Comparison of ENCODE assay signal across 10 cellular contexts in the genomic region with DNA sequence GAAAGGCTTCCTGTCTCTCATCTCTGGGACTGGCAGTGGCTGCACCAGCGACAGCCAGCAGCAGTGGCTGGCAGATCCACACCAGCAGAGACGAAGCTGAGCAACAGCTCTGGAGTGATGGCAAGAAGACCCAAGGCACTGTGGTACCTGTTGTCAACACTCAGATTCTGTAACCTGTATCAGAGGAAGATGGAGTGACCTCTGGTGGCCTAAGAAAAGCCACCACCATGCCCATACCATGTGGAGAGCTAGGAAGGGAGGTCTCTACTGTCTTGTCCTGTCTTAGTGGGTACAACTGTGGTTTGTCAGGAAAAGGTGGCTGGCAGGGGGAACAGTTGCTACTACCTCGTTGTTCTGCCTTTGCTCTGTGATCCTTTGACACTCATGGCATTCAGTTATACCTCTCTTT. TPM values are rescaled to one million over a fixed set of nuclear protein-coding genes. Genes with fewer than 3 reads are reported as not detected.
A peak's percentile ranks its signal among the peaks of the same experiment; 100 is the strongest.
DNase-seq lines count a peak whose midpoint lies in the region; ATAC-seq and TF ChIP-seq lines count a peak whose summit lies in the region.
"Had no signal": no experiment of that assay in that cellular context is flagged by ENCODE, and none has a peak within 500 bp of the region (broad histone marks: within the 10 kb centered on the region; RNA-seq: fewer than 3 reads in every experiment).

No MANE protein-coding gene starts in this region.

- H3K27me3 Mint-ChIP-seq in activated T-helper 2 cell treated with anti-CD3 and anti-CD28 coated beads, Interferon-gamma antibody, Interleukin-2, Interleukin-4, amounts not matched to agents 10 μg/mL and 5 μg/mL and 100 μg/mL, durations not matched to agents 14 hours and 24 hours and 36 hours (ENCODE audit: low read depth), result no peaks in the 10 kb centered on the region

- peak; percentile 11 for DNase-seq in Ammon's horn (ENCODE audit: low spot score)
- DNase-seq in GM10248 (ENCODE audit: extremely low spot score), result peak; percentile 34
- DNase-seq in PC-3, result peak; percentile 38
- no peak for DNase-seq in midbrain (lab: John Stamatoyannopoulos, UW)
- DNase-seq in COR-L47 (lab: John Stamatoyannopoulos, UW), result no peak
- no peak for DNase-seq in activated T-helper 2 cell treated with anti-CD3 and anti-CD28 coated beads, Interferon-gamma antibody, Interleukin-2, Interleukin-4, amounts not matched to agents 10 μg/mL and 5 μg/mL and 100 μg/mL, durations not matched to agents 14 hours and 24 hours and 36 hours (ENCODE audit: low spot score)
- DNase-seq: EL, NCI-H1092 treated with DMSO at 0.1 percent for 48 hours had no signal

- intact Hi-C loops in PC-3 (cut with micrococcal nuclease), result no loop called here
- intact Hi-C loops in activated T-helper 2 cell treated with anti-CD3 and anti-CD28 coated beads, Interferon-gamma antibody, Interleukin-2, Interleukin-4, amounts not matched to agents 10 μg/mL and 5 μg/mL and 100 μg/mL, durations not matched to agents 14 hours and 24 hours and 36 hours (cut with micrococcal nuclease), result no loop called here

- TF ChIP-seq CTCF in GM10248 (IDR thresholded peaks at IDR 0.05; ENCODE audit: control extremely low read depth, extremely low read depth, low read depth, missing control alignments), result peak; percentile 40
- peak; percentile 48 for TF ChIP-seq CTCF in PC-3 (conservative IDR thresholded peaks at IDR 0.05; ENCODE audit: low read depth, low read length)

- no peaks in the 10 kb centered on the region for H3K36me3 Mint-ChIP-seq in activated T-helper 2 cell treated with anti-CD3 and anti-CD28 coated beads, Interferon-gamma antibody, Interleukin-2, Interleukin-4, amounts not matched to agents 10 μg/mL and 5 μg/mL and 100 μg/mL, durations not matched to agents 14 hours and 24 hours and 36 hours (ENCODE audit: low read depth)

- H3K27ac Mint-ChIP-seq in activated T-helper 2 cell treated with anti-CD3 and anti-CD28 coated beads, Interferon-gamma antibody, Interleukin-2, Interleukin-4, amounts not matched to agents 10 μg/mL and 5 μg/mL and 100 μg/mL, durations not matched to agents 14 hours and 24 hours and 36 hours, result no peak overlapping the region

- no peak overlapping the region for H3K27ac ChIP-seq in PC-3 (ENCODE audit: low read length)

- H3K9me3 Mint-ChIP-seq in activated T-helper 2 cell treated with anti-CD3 and anti-CD28 coated beads, Interferon-gamma antibody, Interleukin-2, Interleukin-4, amounts not matched to agents 10 μg/mL and 5 μg/mL and 100 μg/mL, durations not matched to agents 14 hours and 24 hours and 36 hours, result no peaks in the 10 kb centered on the region

- H4K20me1 ChIP-seq in PC-3 (ENCODE audit: low read length), result no peaks in the 10 kb centered on the region

- CTCF ChIA-PET in GM10248 (lab: Yijun Ruan, JAX) (interaction anchor here (0.8 to 1.1 kb wide), 2 partner anchors 76 to 145 kb away, joined by 3 read pairs; no protein-coding TSS in a partner anchor), PC-3 (lab: Charles Lee) (interaction anchor here (0.6 kb wide), 1 partner anchor 95 kb away, joined by 5 read pairs; no protein-coding TSS in a partner anchor)

- no TSS peak for BruUV-seq in PC-3 (replicated peaks; lab: Mats Ljungman, UMichigan)

- H3K4me1 ChIP-seq in PC-3 (ENCODE audit: insufficient read depth, low read length), result peaks cover 21% of the 10 kb centered on the region

- no peaks in the 10 kb centered on the region for H3K79me2 ChIP-seq in PC-3 (ENCODE audit: low read length)

- H3K4me2 ChIP-seq in PC-3 (ENCODE audit: low read length), result no peak overlapping the region

- H3K4me3 ChIP-seq in PC-3 (ENCODE audit: low read length), result no peak overlapping the region

- H2AFZ ChIP-seq in PC-3 (ENCODE audit: low read length), result no peak overlapping the region

- H3K36me3 ChIP-seq in PC-3 (ENCODE audit: low read depth, low read length), result no peaks in the 10 kb centered on the region

- no peaks in the 10 kb centered on the region for H3K9me2 ChIP-seq in PC-3 (replicated peaks; ENCODE audit: low read length)

- no peak overlapping the region for H3K4me3 Mint-ChIP-seq in activated T-helper 2 cell treated with anti-CD3 and anti-CD28 coated beads, Interferon-gamma antibody, Interleukin-2, Interleukin-4, amounts not matched to agents 10 μg/mL and 5 μg/mL and 100 μg/mL, durations not matched to agents 14 hours and 24 hours and 36 hours (ENCODE audit: low read depth)

- no peak overlapping the region for H3K9ac ChIP-seq in PC-3 (ENCODE audit: low read length)

- H3K4me1 Mint-ChIP-seq in activated T-helper 2 cell treated with anti-CD3 and anti-CD28 coated beads, Interferon-gamma antibody, Interleukin-2, Interleukin-4, amounts not matched to agents 10 μg/mL and 5 μg/mL and 100 μg/mL, durations not matched to agents 14 hours and 24 hours and 36 hours (ENCODE audit: low read depth), result peaks cover 3% of the 10 kb centered on the region

- no peaks in the 10 kb centered on the region for H3F3A ChIP-seq in PC-3 (ENCODE audit: low read length, unreplicated experiment)

- peak; percentile 77 for ATAC-seq in PC-3
- ATAC-seq in esophagus mucosa, result peak; percentile 53
- no peak for ATAC-seq in HG02642 (IDR thresholded peaks at IDR 0.05; ENCODE audit: poor library complexity, unreplicated experiment)

- POLR2A ChIA-PET in GM10248 (lab: Yijun Ruan, JAX) (no interaction called here), PC-3 (lab: Charles Lee; ENCODE audit: unreplicated experiment) (interaction anchor here (0.5 kb wide), 1 partner anchor 934 kb away, joined by 5 read pairs; no protein-coding TSS in a partner anchor)

- no peaks in the 10 kb centered on the region for H3K27me3 ChIP-seq in PC-3 (ENCODE audit: low read length)

- no peaks in the 10 kb centered on the region for H3K9me3 ChIP-seq in PC-3 (ENCODE audit: low read length)

RNA-seq across cellular contexts. Expression of gene RHBDL2, which starts 22.5 kb away (rescaled TPM):
- total RNA-seq in PC-3 (2014; rRNA removed) (3.6 and 10.0 TPM in 2 replicates), esophagus mucosa (16.1 TPM)
- total RNA-seq in activated T-helper 2 cell treated with anti-CD3 and anti-CD28 coated beads, Interferon-gamma antibody, Interleukin-2, Interleukin-4, amounts not matched to agents 10 μg/mL and 5 μg/mL and 100 μg/mL, durations not matched to agents 14 hours and 24 hours and 36 hours, result not detected in 2 replicates

RNA-seq across cellular contexts. Expression of gene AKIRIN1, which starts 26.9 kb away (rescaled TPM):
- total RNA-seq in PC-3 (2014; rRNA removed) (58.6 and 77.3 TPM in 2 replicates), esophagus mucosa (28.7 TPM)
- total RNA-seq in activated T-helper 2 cell treated with anti-CD3 and anti-CD28 coated beads, Interferon-gamma antibody, Interleukin-2, Interleukin-4, amounts not matched to agents 10 μg/mL and 5 μg/mL and 100 μg/mL, durations not matched to agents 14 hours and 24 hours and 36 hours, result 68.6 and 69.7 TPM in 2 replicates

Comparison
In these comparisons a context has a peak if more than half of its experiments do, and no peak if none do; other contexts are left out.
1. DNase-seq: peak in Ammon's horn (single experiment), GM10248 (single experiment) and PC-3 (single experiment); none in midbrain (single experiment), COR-L47 (single experiment) and activated T-helper 2 cell treated with anti-CD3 and anti-CD28 coated beads, Interferon-gamma antibody, Interleukin-2, Interleukin-4, amounts not matched to agents 10 μg/mL and 5 μg/mL and 100 μg/mL, durations not matched to agents 14 hours and 24 hours and 36 hours (single experiment).